ENCODE assay signal across 11 cellular contexts in the genomic region with DNA sequence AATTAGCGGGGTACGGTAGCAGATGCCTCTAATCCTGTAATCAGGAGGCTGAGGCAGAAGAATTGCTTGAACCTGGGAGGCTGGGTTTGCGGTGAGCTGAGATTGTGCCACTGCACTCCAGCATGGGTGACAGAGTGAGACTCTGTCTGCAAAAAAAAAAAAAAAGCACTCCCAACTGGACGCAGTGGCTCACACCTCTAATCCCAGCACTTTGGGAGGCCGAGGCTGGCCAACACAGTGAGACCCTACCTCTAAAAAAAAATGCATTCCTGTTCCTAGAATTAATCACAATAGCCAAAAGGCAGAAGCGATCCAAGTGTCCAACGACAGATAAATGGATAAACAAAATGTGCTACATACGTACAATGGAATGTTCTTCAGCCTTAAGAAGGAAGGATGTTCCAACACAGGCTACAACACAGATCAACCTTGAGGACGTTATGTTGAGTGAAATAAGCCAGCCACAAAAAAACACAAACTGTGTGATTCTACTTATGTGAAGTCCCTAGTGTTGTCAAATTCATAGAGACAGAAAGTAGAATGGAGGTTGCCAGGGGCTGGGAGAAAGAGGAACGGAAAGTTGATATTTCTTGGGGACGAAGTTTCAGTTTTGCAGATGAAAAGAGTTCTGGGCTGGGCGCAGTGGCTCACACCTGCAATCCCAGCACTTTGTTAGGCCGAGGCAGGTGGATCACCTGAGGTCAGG. TPM values are rescaled to one million over a fixed set of nuclear protein-coding genes. Genes with fewer than 3 reads are reported as not detected.
DNase-seq lines count a peak whose midpoint lies in the region; ATAC-seq and TF ChIP-seq lines count a peak whose summit lies in the region.
"Had no signal": no experiment of that assay in that cellular context is flagged by ENCODE, and none has a peak within 500 bp of the region (broad histone marks: within the 10 kb centered on the region; RNA-seq: fewer than 3 reads in every experiment).

No MANE protein-coding gene starts in this region.

- TF ChIP-seq CTCF in right atrium auricular region (IDR thresholded peaks at IDR 0.05) (no peak), BE2C (IDR thresholded peaks at IDR 0.05; ENCODE audit: low read depth, low read length) (no peak)

- H3K4me3 ChIP-seq in right atrium auricular region (no peak overlapping the region), BE2C (ENCODE audit: low read depth, low read length) (no peak overlapping the region)

- DNase-seq in right atrium auricular region (ENCODE audit: low spot score) = no peak
- no peak for DNase-seq in Right ventricle myocardium superior
- no peak for DNase-seq in activated T-helper 1 cell treated with anti-CD3 and anti-CD28 coated beads, Interleukin-12 subunit alpha, Interleukin-12 subunit beta, Interleukin-2, Interleukin-4 antibody, amounts not matched to agents 30 ng/mL and 10 ng/mL and 1 ng/mL, durations not matched to agents 14 hours and 24 hours and 36 hours (ENCODE audit: low spot score)
- DNase-seq in stimulated activated naive CD8-positive, alpha-beta T cell treated with anti-CD3 and anti-CD28 coated beads, Interleukin-15, amount 100 ng/mL, for 72 hours = no peak
- DNase-seq in germinal center (ENCODE audit: low spot score) = no peak
- no peak for DNase-seq in BE2C
- DNase-seq: foreskin melanocyte, H7, NCI-H187 treated with DMSO at 0.1 percent for 48 hours had no signal

- H3K27me3 Mint-ChIP-seq in activated T-helper 1 cell treated with anti-CD3 and anti-CD28 coated beads, Interleukin-12 subunit alpha, Interleukin-12 subunit beta, Interleukin-2, Interleukin-4 antibody, amounts not matched to agents 30 ng/mL and 10 ng/mL and 1 ng/mL, durations not matched to agents 14 hours and 24 hours and 36 hours (ENCODE audit: insufficient read depth) = no peaks in the 10 kb centered on the region
- no peaks in the 10 kb centered on the region for H3K27me3 Mint-ChIP-seq in stimulated activated naive CD8-positive, alpha-beta T cell treated with anti-CD3 and anti-CD28 coated beads, Interleukin-15, amount 100 ng/mL, for 72 hours

- intact Hi-C loops in Right ventricle myocardium superior (cut with DNase I) = no loop called here
- intact Hi-C loops in activated T-helper 1 cell treated with anti-CD3 and anti-CD28 coated beads, Interleukin-12 subunit alpha, Interleukin-12 subunit beta, Interleukin-2, Interleukin-4 antibody, amounts not matched to agents 30 ng/mL and 10 ng/mL and 1 ng/mL, durations not matched to agents 14 hours and 24 hours and 36 hours (cut with micrococcal nuclease) = no loop called here

- H3K9me3 ChIP-seq in right atrium auricular region (no peaks in the 10 kb centered on the region), BE2C (no peaks in the 10 kb centered on the region)

- H3K4me1 ChIP-seq in right atrium auricular region = peaks cover 5 to 75% of the 10 kb centered on the region in 2 donors
- no peaks in the 10 kb centered on the region for H3K4me1 ChIP-seq in BE2C

- H3K27me3 ChIP-seq in right atrium auricular region = no peaks in the 10 kb centered on the region
- no peaks in the 10 kb centered on the region for H3K27me3 ChIP-seq in BE2C

- H3K27ac Mint-ChIP-seq in activated T-helper 1 cell treated with anti-CD3 and anti-CD28 coated beads, Interleukin-12 subunit alpha, Interleukin-12 subunit beta, Interleukin-2, Interleukin-4 antibody, amounts not matched to agents 30 ng/mL and 10 ng/mL and 1 ng/mL, durations not matched to agents 14 hours and 24 hours and 36 hours = peak overlapping the region; percentile 84
- H3K27ac Mint-ChIP-seq in stimulated activated naive CD8-positive, alpha-beta T cell treated with anti-CD3 and anti-CD28 coated beads, Interleukin-15, amount 100 ng/mL, for 72 hours = peak overlapping the region; percentile 2 to 68

- H3K27ac ChIP-seq in right atrium auricular region = peak overlapping the region; percentile 98

- H3K36me3 ChIP-seq in right atrium auricular region = peaks cover 21% of the 10 kb centered on the region
- H3K36me3 ChIP-seq in BE2C = no peaks in the 10 kb centered on the region

- H3K9me3 Mint-ChIP-seq in activated T-helper 1 cell treated with anti-CD3 and anti-CD28 coated beads, Interleukin-12 subunit alpha, Interleukin-12 subunit beta, Interleukin-2, Interleukin-4 antibody, amounts not matched to agents 30 ng/mL and 10 ng/mL and 1 ng/mL, durations not matched to agents 14 hours and 24 hours and 36 hours = no peaks in the 10 kb centered on the region
- H3K9me3 Mint-ChIP-seq in stimulated activated naive CD8-positive, alpha-beta T cell treated with anti-CD3 and anti-CD28 coated beads, Interleukin-15, amount 100 ng/mL, for 72 hours = no peaks in the 10 kb centered on the region

- H3K4me1 Mint-ChIP-seq in activated T-helper 1 cell treated with anti-CD3 and anti-CD28 coated beads, Interleukin-12 subunit alpha, Interleukin-12 subunit beta, Interleukin-2, Interleukin-4 antibody, amounts not matched to agents 30 ng/mL and 10 ng/mL and 1 ng/mL, durations not matched to agents 14 hours and 24 hours and 36 hours (ENCODE audit: low read depth) = peaks cover 62% of the 10 kb centered on the region
- H3K4me1 Mint-ChIP-seq in stimulated activated naive CD8-positive, alpha-beta T cell treated with anti-CD3 and anti-CD28 coated beads, Interleukin-15, amount 100 ng/mL, for 72 hours = peaks cover 94% of the 10 kb centered on the region

- ATAC-seq in Right ventricle myocardium superior (ENCODE audit: poor library complexity) = no peak
- peak; percentile 42 for ATAC-seq in HG03139 (IDR thresholded peaks at IDR 0.05; ENCODE audit: unreplicated experiment)
- ATAC-seq in stimulated activated naive CD8-positive, alpha-beta T cell treated with anti-CD3 and anti-CD28 coated beads, Interleukin-15, amount 100 ng/mL, for 72 hours = no peak
- ATAC-seq in HG03432 (IDR thresholded peaks at IDR 0.05; ENCODE audit: unreplicated experiment) = no peak

- peak overlapping the region; percentile 19 for H3K4me3 Mint-ChIP-seq in activated T-helper 1 cell treated with anti-CD3 and anti-CD28 coated beads, Interleukin-12 subunit alpha, Interleukin-12 subunit beta, Interleukin-2, Interleukin-4 antibody, amounts not matched to agents 30 ng/mL and 10 ng/mL and 1 ng/mL, durations not matched to agents 14 hours and 24 hours and 36 hours
- H3K4me3 Mint-ChIP-seq in stimulated activated naive CD8-positive, alpha-beta T cell treated with anti-CD3 and anti-CD28 coated beads, Interleukin-15, amount 100 ng/mL, for 72 hours = peak overlapping the region; percentile 10 to 50

- H3K36me3 Mint-ChIP-seq in activated T-helper 1 cell treated with anti-CD3 and anti-CD28 coated beads, Interleukin-12 subunit alpha, Interleukin-12 subunit beta, Interleukin-2, Interleukin-4 antibody, amounts not matched to agents 30 ng/mL and 10 ng/mL and 1 ng/mL, durations not matched to agents 14 hours and 24 hours and 36 hours (ENCODE audit: low read depth) = peaks cover 30% of the 10 kb centered on the region

RNA-seq across cellular contexts. Expression of gene FAM78A, which starts 13.8 kb away (rescaled TPM):
- total RNA-seq in right atrium auricular region (10 to 100 TPM; 31.8 to 55.3 TPM), Right ventricle myocardium superior (55.7 TPM)
- 52.8 and 54.3 TPM in 2 replicates for total RNA-seq in activated T-helper 1 cell treated with anti-CD3 and anti-CD28 coated beads, Interleukin-12 subunit alpha, Interleukin-12 subunit beta, Interleukin-2, Interleukin-4 antibody, amounts not matched to agents 30 ng/mL and 10 ng/mL and 1 ng/mL, durations not matched to agents 14 hours and 24 hours and 36 hours
- polyA plus RNA-seq in BE2C (2012; ENCODE audit: insufficient read depth, insufficient read length, low read depth) = 1.3 TPM

RNA-seq across cellular contexts. Expression of gene PLPP7, which starts 27.0 kb away (rescaled TPM):
- total RNA-seq in right atrium auricular region (100 to 1,000 TPM; 124 to 216 TPM), Right ventricle myocardium superior (115 TPM)
- total RNA-seq in activated T-helper 1 cell treated with anti-CD3 and anti-CD28 coated beads, Interleukin-12 subunit alpha, Interleukin-12 subunit beta, Interleukin-2, Interleukin-4 antibody, amounts not matched to agents 30 ng/mL and 10 ng/mL and 1 ng/mL, durations not matched to agents 14 hours and 24 hours and 36 hours = 0.10 TPM in 1 of 2 replicates, not detected in the other
- 22.6 TPM for polyA plus RNA-seq in BE2C (2012; ENCODE audit: insufficient read depth, insufficient read length, low read depth)

Comparison
In these comparisons a context has a peak if more than half of its experiments do, and no peak if none do; other contexts are left out.
1. RNA of gene PLPP7, which starts 27.0 kb away (total RNA-seq): 124 to 216 TPM in right atrium auricular region and 115 TPM in Right ventricle myocardium superior (single experiment); 0.10 TPM in activated T-helper 1 cell treated with anti-CD3 and anti-CD28 coated beads, Interleukin-12 subunit alpha, Interleukin-12 subunit beta, Interleukin-2, Interleukin-4 antibody, amounts not matched to agents 30 ng/mL and 10 ng/mL and 1 ng/mL, durations not matched to agents 14 hours and 24 hours and 36 hours; every median in the first group is over 100 times any median in the second.